In the genomic region with DNA sequence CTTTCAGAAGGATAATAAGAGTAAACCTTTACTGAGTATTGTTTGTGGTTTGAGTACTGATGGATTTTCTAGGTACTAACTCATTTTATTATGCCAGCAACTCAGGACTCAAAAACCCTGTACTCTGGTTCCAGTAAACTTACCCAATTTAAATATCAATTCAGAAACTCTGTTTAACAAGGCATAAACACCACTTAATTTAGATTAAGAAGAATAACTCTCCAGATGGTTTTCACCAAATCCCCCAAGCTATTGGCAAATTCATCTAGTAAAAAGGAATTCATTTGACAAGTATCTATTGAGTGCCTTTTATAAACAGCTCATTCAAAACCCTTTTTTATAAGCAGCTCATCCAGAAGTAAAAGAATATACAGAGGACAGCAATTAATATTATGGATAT, we compare ENCODE assay signal across 23 cellular contexts.
"Had no signal": no experiment of that assay in that cellular context is flagged by ENCODE, and none has a peak within 500 bp of the region (broad histone marks: within the 10 kb centered on the region; RNA-seq: fewer than 3 reads in every experiment).

No MANE protein-coding gene starts in this region.

- H3K27ac ChIP-seq: left ventricle myocardium inferior, ovary, skin epidermis, stomach, testis, thyroid gland, transverse colon, upper lobe of left lung, vagina had no signal

- FAIRE-seq: kidney had no signal

- H3K27me3 ChIP-seq: ovary, stomach, testis, thyroid gland, transverse colon, upper lobe of left lung, vagina had no signal

- DNase-seq: hypothalamus; immature natural killer cell; kidney; left ventricle myocardium inferior; mesendoderm; naive B cell; ovary; retina; right cardiac atrium; stimulated activated CD4-positive, alpha-beta T cell treated with anti-CD3 and anti-CD28 coated beads, Interleukin-12 subunit alpha, Interleukin-12 subunit beta, amount 100 ng/mL, for 4 hours; stimulated activated CD4-positive, alpha-beta T cell treated with anti-CD3 and anti-CD28 coated beads, Interleukin-15, amount 100 ng/mL, for 24 hours; stimulated activated CD4-positive, alpha-beta T cell treated with anti-CD3 and anti-CD28 coated beads, Interleukin-2, amount 100 ng/mL, for 24 hours; stimulated activated CD4-positive, alpha-beta T cell treated with anti-CD3 and anti-CD28 coated beads, Interleukin-4, amount 100 ng/mL, for 1 hour; stimulated activated naive B cell treated with anti-CD40 and anti-IgM and Interleukin-4, amounts not matched to agents 10 μg/mL and 1 μg/mL and 100 μg/mL, for 72 hours; stimulated activated naive CD8-positive, alpha-beta T cell treated with anti-CD3 and anti-CD28 coated beads, Interleukin-15, Interleukin-2, amounts not matched to agents 100 U/mL and 50 U/mL, for 24 hours; stomach; testis; thyroid gland; transverse colon; upper lobe of left lung had no signal

- H3K4me3 ChIP-seq: left ventricle myocardium inferior, lung, ovary, skin epidermis, stomach, testis, thyroid gland, transverse colon, upper lobe of left lung, vagina had no signal

- H3K4me1 ChIP-seq: left ventricle myocardium inferior, stomach, testis, thyroid gland, transverse colon, upper lobe of left lung, vagina had no signal

- H3K9me3 ChIP-seq: left ventricle myocardium inferior, ovary, stomach, testis, thyroid gland, transverse colon, upper lobe of left lung, vagina had no signal

- H3K36me3 ChIP-seq: left ventricle myocardium inferior, ovary, stomach, thyroid gland, transverse colon, upper lobe of left lung, vagina had no signal
